ENCODE assay signal across 30 cellular contexts in genomic region chr14:85024931-85025330, GRCh38.
DNase-seq lines count a peak whose midpoint lies in the region; TF ChIP-seq lines count a peak whose summit lies in the region.
"Had no signal": no experiment of that assay in that cellular context is flagged by ENCODE, and none has a peak within 500 bp of the region (broad histone marks: within the 10 kb centered on the region; RNA-seq: fewer than 3 reads in every experiment).

No MANE protein-coding gene starts in this region.

- no peak overlapping the region for H3K56ac ChIP-seq in mesendoderm (ENCODE audit: low read length)

- H3K27me3 ChIP-seq in mesendoderm (ENCODE audit: insufficient read depth, low read length, poor library complexity) (no peaks in the 10 kb centered on the region), suprapubic skin (no peaks in the 10 kb centered on the region), H7 (ENCODE audit: control insufficient read depth, insufficient read depth, low read length) (no peaks in the 10 kb centered on the region)
- H3K27me3 ChIP-seq: foreskin keratinocyte had no signal

- no peak overlapping the region for H3K9ac ChIP-seq in mesendoderm (ENCODE audit: low read length)

- no peak overlapping the region for H3K27ac ChIP-seq in mesendoderm (ENCODE audit: low read depth, low read length)
- no peak overlapping the region for H3K27ac ChIP-seq in suprapubic skin
- H3K27ac ChIP-seq: epithelial cell of prostate, foreskin keratinocyte, skin epidermis had no signal

- TF ChIP-seq EP300 in suprapubic skin (IDR thresholded peaks at IDR 0.05) = no peak

- no peaks in the 10 kb centered on the region for H3K9me3 ChIP-seq in suprapubic skin

- H3K18ac ChIP-seq in mesendoderm (ENCODE audit: low read length) = no peak overlapping the region

- H4K8ac ChIP-seq in mesendoderm (ENCODE audit: low read depth, low read length) = no peak overlapping the region

- H3K4me1 ChIP-seq in mesendoderm (ENCODE audit: control insufficient read depth, low read depth, low read length) (no peaks in the 10 kb centered on the region), suprapubic skin (no peaks in the 10 kb centered on the region)
- H3K4me1 ChIP-seq: foreskin keratinocyte had no signal

- no peak overlapping the region for H2BK5ac ChIP-seq in mesendoderm (ENCODE audit: low read length)

- no peak overlapping the region for H2BK15ac ChIP-seq in mesendoderm (replicated peaks; ENCODE audit: low read depth)

- H2BK120ac ChIP-seq in mesendoderm (ENCODE audit: low read depth, low read length) = no peak overlapping the region

- H3K23ac ChIP-seq in mesendoderm (ENCODE audit: low read length) = no peak overlapping the region

- H3K36me3 ChIP-seq in mesendoderm (ENCODE audit: control insufficient read depth, insufficient read depth, low read length) (no peaks in the 10 kb centered on the region), suprapubic skin (no peaks in the 10 kb centered on the region), H7 (replicated peaks; ENCODE audit: control insufficient read depth, insufficient read depth, low read length) (no peaks in the 10 kb centered on the region)

- H3K4me2 ChIP-seq in mesendoderm (ENCODE audit: low read length) = no peak overlapping the region

- TF ChIP-seq POLR2A in suprapubic skin (IDR thresholded peaks at IDR 0.05) = no peak

- H4K5ac ChIP-seq in mesendoderm (ENCODE audit: low read length) = no peak overlapping the region

- H3K79me2 ChIP-seq in mesendoderm (ENCODE audit: control insufficient read depth, insufficient read depth, low read length) = no peaks in the 10 kb centered on the region

- no peak overlapping the region for H2AK5ac ChIP-seq in mesendoderm (ENCODE audit: low read length)

- DNase-seq in AG20443 (ENCODE audit: low spot score) (peak; percentile 8), HCEC 1CT (peak; percentile 13), amniotic epithelial cell (ENCODE audit: low read depth) (peak; percentile 74), mesendoderm (peak; percentile 50), NCI-H187 (lab: John Stamatoyannopoulos, UW) (no peak), LoVo (ENCODE audit: low spot score) (no peak), suprapubic skin (ENCODE audit: low spot score in 2 of 2) (no peak), H7 (no peak)
- DNase-seq: activated CD4-positive, alpha-beta T cell treated with anti-CD3 and anti-CD28 coated beads, Interleukin-2, amount 10 ng/mL, durations not matched to agents 7 days and 5 days; activated effector memory CD4-positive, alpha-beta T cell treated with anti-CD3 and anti-CD28 coated beads, Interleukin-2, amount 50 U/mL, for 16 hours; activated naive CD8-positive, alpha-beta T cell treated with anti-CD3 and anti-CD28 coated beads, Interleukin-2, amount 10 ng/mL, durations not matched to agents 7 days and 5 days; activated T-cell treated with anti-CD3 and anti-CD28 coated beads, Interleukin-2, amount 50 U/mL, for 24 hours; Calu3; CD4-positive, CD25-positive, alpha-beta regulatory T cell; cortex of kidney; DMS79 treated with DMSO at 0.1 percent for 48 hours; effector memory CD4-positive, alpha-beta T cell; foreskin keratinocyte; GF-D8; head of caudate nucleus; HFFc6; natural killer cell; NCI-H1092 treated with DMSO at 0.1 percent for 48 hours; NCI-H1930; NCI-H82; occipital lobe; stimulated activated naive B cell treated with anti-CD40 and anti-IgM and Interleukin-4, amounts not matched to agents 10 μg/mL and 1 μg/mL and 100 μg/mL, for 72 hours; SW 1271 had no signal

- TF ChIP-seq CTCF in suprapubic skin (IDR thresholded peaks at IDR 0.05) = no peak

- no peaks in the 10 kb centered on the region for H3K79me1 ChIP-seq in mesendoderm (ENCODE audit: low read length)

- WGBS in mesendoderm (ENCODE audit: extremely low coverage, insufficient coverage, low lambda C conversion rate) = no CpG with 5 or more reads among the region's 2 CpGs
- WGBS in suprapubic skin = 78% methylated on average over 2 of the region's 2 CpGs

- H3K4me3 ChIP-seq in mesendoderm (ENCODE audit: low read length) (no peak overlapping the region), suprapubic skin (no peak overlapping the region), H7 (ENCODE audit: insufficient read depth, low read depth, low read length) (no peak overlapping the region)
- H3K4me3 ChIP-seq: skin epidermis had no signal

- no peak overlapping the region for H3K4ac ChIP-seq in mesendoderm (ENCODE audit: low read depth, low read length)

Comparison
In these comparisons a context has a peak if more than half of its experiments do, and no peak if none do; other contexts are left out.
1. DNase-seq: peak in AG20443 (single experiment), HCEC 1CT (single experiment), amniotic epithelial cell (single experiment) and mesendoderm (single experiment); none in NCI-H187 (0 of 2), LoVo (single experiment), suprapubic skin (0 of 2) and H7 (single experiment).